ENCODE assay signal across 17 cellular contexts in the genomic region with DNA sequence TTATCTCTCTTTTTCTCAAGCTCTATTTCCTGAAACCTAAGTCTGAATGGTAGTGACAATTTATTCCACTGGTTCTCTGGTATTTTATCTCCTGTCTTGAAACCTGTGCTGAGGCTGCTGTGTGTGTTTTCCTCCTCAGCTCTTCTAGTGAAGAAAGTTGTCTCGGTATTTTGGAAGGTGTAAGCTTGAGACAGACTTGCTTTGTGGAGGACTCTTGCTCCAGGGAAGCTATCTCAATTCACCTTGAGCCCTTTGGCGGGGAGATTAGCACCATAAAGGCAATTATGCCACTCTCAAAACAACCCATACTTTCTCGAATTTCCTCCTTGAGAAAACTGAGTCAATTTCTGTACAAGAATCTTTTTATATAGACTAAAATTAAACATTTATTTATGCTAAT.
DNase-seq lines count a peak whose midpoint lies in the region; ATAC-seq, FAIRE-seq and TF ChIP-seq lines count a peak whose summit lies in the region.
"Had no signal": no experiment of that assay in that cellular context is flagged by ENCODE, and none has a peak within 500 bp of the region (broad histone marks: within the 10 kb centered on the region; RNA-seq: fewer than 3 reads in every experiment).

No MANE protein-coding gene starts in this region.

- TF ChIP-seq POLR2A in H1 (IDR thresholded peaks at IDR 0.05; ENCODE audit: control extremely low read depth in 1 of 2, low read depth in 2 of 2, low read length in 2 of 2) = no peak

- no peak for FAIRE-seq in H1 (lab: Jason Lieb, UNC)
- FAIRE-seq: GM12878, GM18507, HTR-8/SVneo had no signal

- H3K9ac ChIP-seq in Karpas-422 (ENCODE audit: low read length) = no peak overlapping the region
- no peak overlapping the region for H3K9ac ChIP-seq in H1 (replicated peaks in 1 of 4; ENCODE audit: extremely low read depth in 1 of 4, low read depth in 3 of 4, low read length in 3 of 4)

- H3K23me2 ChIP-seq in H1 (ENCODE audit: low read depth, low read length) = no peaks in the 10 kb centered on the region

- H4K20me1 ChIP-seq in Karpas-422 (ENCODE audit: insufficient read depth, low read depth, low read length) = no peaks in the 10 kb centered on the region
- no peaks in the 10 kb centered on the region for H4K20me1 ChIP-seq in H1 (replicated peaks in 1 of 2; ENCODE audit: control insufficient read depth in 1 of 2, insufficient read depth in 2 of 2, low read length in 2 of 2)

- H3K4me1 Mint-ChIP-seq in nephron progenitor cell = no peaks in the 10 kb centered on the region

- H2BK20ac ChIP-seq in H1 (ENCODE audit: low read length) = no peak overlapping the region

- H3K4me3 ChIP-seq in Karpas-422 (ENCODE audit: low read length) (no peak overlapping the region), H1 (ENCODE audit: extremely low read depth in 1 of 4, insufficient read depth in 2 of 4, low read depth in 3 of 4, low read length in 4 of 4) (no peak overlapping the region)
- H3K4me3 ChIP-seq: GM12878, HAP-1 had no signal

- peaks cover under 1% of the 10 kb centered on the region for H3K9me3 Mint-ChIP-seq in nephron progenitor cell

- POLR2A ChIA-PET in H1 (lab: Charles Lee; ENCODE audit: partially characterized antibody) = no interaction called here

- H3K27me3 ChIP-seq in Karpas-422 (ENCODE audit: low read length) (no peaks in the 10 kb centered on the region), H1 (replicated peaks in 1 of 4; ENCODE audit: control insufficient read depth in 3 of 4, extremely low read depth in 1 of 4, insufficient read depth in 3 of 4, low read length in 3 of 4) (no peaks in the 10 kb centered on the region)

- no peak overlapping the region for H3K56ac ChIP-seq in H1 (replicated peaks; ENCODE audit: insufficient read length, low read depth, low read length)

- no peak overlapping the region for H3K14ac ChIP-seq in H1 (ENCODE audit: insufficient read length)

- no peaks in the 10 kb centered on the region for H3K27me3 Mint-ChIP-seq in nephron progenitor cell (ENCODE audit: low read depth, poor library complexity)
- H3K27me3 Mint-ChIP-seq: B cell; CD4-positive, alpha-beta T cell had no signal

- H3K9me3 ChIP-seq in Karpas-422 (ENCODE audit: low read length) = no peaks in the 10 kb centered on the region
- no peaks in the 10 kb centered on the region for H3K9me3 ChIP-seq in H1 (ENCODE audit: insufficient read depth in 2 of 2, low read depth in 1 of 2, low read length in 1 of 2)
- H3K9me3 ChIP-seq: HAP-1 had no signal

- H2BK12ac ChIP-seq in H1 (ENCODE audit: low read depth, low read length) = no peak overlapping the region

- H3K9me2 ChIP-seq in Karpas-422 (replicated peaks; ENCODE audit: insufficient read depth, low read length) = no peaks in the 10 kb centered on the region

- no peak overlapping the region for H2BK5ac ChIP-seq in H1 (ENCODE audit: low read depth, low read length)

- no peak overlapping the region for H2BK120ac ChIP-seq in H1 (replicated peaks; ENCODE audit: low read depth, low read length)

- CTCF ChIA-PET in H1 (lab: Charles Lee; ENCODE audit: partially characterized antibody) = no interaction called here

- H3K4me2 ChIP-seq in Karpas-422 (ENCODE audit: low read depth, low read length, poor library complexity, severe bottlenecking) (no peak overlapping the region), H1 (ENCODE audit: insufficient read depth in 1 of 2, low read depth in 2 of 2, low read length in 2 of 2) (no peak overlapping the region)

- H2AFZ ChIP-seq in Karpas-422 (ENCODE audit: low read length) (peak overlapping the region; percentile 69), H1 (ENCODE audit: low read length) (no peak overlapping the region)

- H3K79me1 ChIP-seq in H1 (ENCODE audit: low read depth, low read length) = no peaks in the 10 kb centered on the region

- 57% methylated on average over 3 of the region's 3 CpGs; no CpG with 5 or more reads in 1 of the 2 experiments for WGBS in H1 (ENCODE audit: extremely low coverage in 1 of 2, insufficient coverage in 1 of 2, insufficient read length in 1 of 2, insufficient replicate concordance in 2 of 2, low coverage in 1 of 2, low lambda C conversion rate in 2 of 2, missing lambda C conversion rate in 1 of 2), 2 experiments

- no peak for ATAC-seq in HG03457 (IDR thresholded peaks at IDR 0.05; ENCODE audit: unreplicated experiment)
- no peak for ATAC-seq in HG02798 (IDR thresholded peaks at IDR 0.05; ENCODE audit: poor library complexity, unreplicated experiment)
- ATAC-seq: GM12878 had no signal

- TF ChIP-seq EP300 in H1 (IDR thresholded peaks at IDR 0.05; ENCODE audit: borderline replicate concordance in 1 of 2, low read depth in 2 of 2, low read length in 2 of 2) = no peak

- DNase-seq in ELF-1 (ENCODE audit: low read depth, low spot score) (peak; percentile 34), Karpas-422 (no peak), H1 (ENCODE audit: low read depth in 1 of 2, low spot score in 2 of 2) (no peak), nephron progenitor cell (no peak), NCI-H526 (lab: John Stamatoyannopoulos, UW) (no peak)
- DNase-seq: 8988T; C1 segment of cervical spinal cord; Calu3; CD4-positive, alpha-beta T cell; DMS 273 treated with DMSO at 0.1 percent for 48 hours had no signal

- no peak overlapping the region for H3K4me3 Mint-ChIP-seq in nephron progenitor cell
- H3K4me3 Mint-ChIP-seq: B cell; CD4-positive, alpha-beta T cell had no signal

- no peak for TF ChIP-seq CTCF in H1 (IDR thresholded peaks at IDR 0.05; ENCODE audit: control extremely low read depth in 1 of 3, insufficient read depth in 1 of 3, low read depth in 1 of 3, low read length in 3 of 3)
- no peak for TF ChIP-seq CTCF in nephron progenitor cell (IDR thresholded peaks at IDR 0.05)

- no peaks in the 10 kb centered on the region for H3K36me3 Mint-ChIP-seq in nephron progenitor cell (ENCODE audit: low read depth)

- no peak overlapping the region for H4K91ac ChIP-seq in H1 (replicated peaks; ENCODE audit: insufficient read length, low read length)

- no peak for TF ChIP-seq RAD21 in H1 (IDR thresholded peaks at IDR 0.05 in 1 of 2, conservative IDR thresholded peaks at IDR 0.05 in 1 of 2; ENCODE audit: low read depth in 2 of 2, low read length in 2 of 2)

- H3K27ac ChIP-seq in Karpas-422 (ENCODE audit: low read length) (peak overlapping the region; percentile 92), H1 (ENCODE audit: low read depth, low read length) (no peak overlapping the region)

- no peak overlapping the region for H3K4ac ChIP-seq in H1 (replicated peaks; ENCODE audit: insufficient read length, low read depth, low read length)

- H3K23ac ChIP-seq in H1 (ENCODE audit: insufficient read length) = no peak overlapping the region

- H3K4me1 ChIP-seq in Karpas-422 (ENCODE audit: low read length) (peaks cover 45% of the 10 kb centered on the region), H1 (replicated peaks in 1 of 4; ENCODE audit: control insufficient read depth in 3 of 4, insufficient read depth in 4 of 4, low read length in 3 of 4) (no peaks in the 10 kb centered on the region)

- H4K5ac ChIP-seq in H1 (ENCODE audit: insufficient read length, low read depth, low read length) = no peak overlapping the region

- H3K18ac ChIP-seq in H1 (ENCODE audit: extremely low read depth, low read length) = no peak overlapping the region

- no peaks in the 10 kb centered on the region for H3K36me3 ChIP-seq in Karpas-422 (ENCODE audit: insufficient read depth, low read length)
- H3K36me3 ChIP-seq in H1 (ENCODE audit: control insufficient read depth in 2 of 4, insufficient read depth in 4 of 4, low read length in 3 of 4) = no peaks in the 10 kb centered on the region
- H3K36me3 ChIP-seq: HAP-1 had no signal

- H3K79me2 ChIP-seq in Karpas-422 (ENCODE audit: low read length) = no peaks in the 10 kb centered on the region
- no peaks in the 10 kb centered on the region for H3K79me2 ChIP-seq in H1 (ENCODE audit: control insufficient read depth in 1 of 2, insufficient read depth in 2 of 2, low read length in 2 of 2)

- H3K27ac Mint-ChIP-seq in nephron progenitor cell = peak overlapping the region; percentile 15
- H3K27ac Mint-ChIP-seq: B cell; CD4-positive, alpha-beta T cell had no signal

- H4K8ac ChIP-seq in H1 (ENCODE audit: extremely low read depth, insufficient read depth, low read length) = no peak overlapping the region

- no peak overlapping the region for H2BK15ac ChIP-seq in H1 (ENCODE audit: low read length)

- H2AK5ac ChIP-seq in H1 (ENCODE audit: low read depth, low read length) = no peak overlapping the region

TF ChIP-seq in H1, 55 proteins besides CTCF, POLR2A, EP300 and RAD21:
- TF ChIP-seq RNF2 (IDR thresholded peaks at IDR 0.05; ENCODE audit: borderline replicate concordance, low read depth, low read length, missing control alignments, poor library complexity, severe bottlenecking) (no peak), RFX5 (IDR thresholded peaks at IDR 0.05; ENCODE audit: borderline replicate concordance, low read depth, low read length) (no peak), CBX8 (IDR thresholded peaks at IDR 0.05; ENCODE audit: borderline replicate concordance, low read depth, low read length) (no peak), TBP (IDR thresholded peaks at IDR 0.05; ENCODE audit: low read depth, low read length) (peak; percentile 64), RXRA (IDR thresholded peaks at IDR 0.05; ENCODE audit: insufficient read depth, low read depth, low read length) (no peak), TEAD4 (IDR thresholded peaks at IDR 0.05; ENCODE audit: low read depth, low read length) (no peak)
- TF ChIP-seq, protein P1, sequence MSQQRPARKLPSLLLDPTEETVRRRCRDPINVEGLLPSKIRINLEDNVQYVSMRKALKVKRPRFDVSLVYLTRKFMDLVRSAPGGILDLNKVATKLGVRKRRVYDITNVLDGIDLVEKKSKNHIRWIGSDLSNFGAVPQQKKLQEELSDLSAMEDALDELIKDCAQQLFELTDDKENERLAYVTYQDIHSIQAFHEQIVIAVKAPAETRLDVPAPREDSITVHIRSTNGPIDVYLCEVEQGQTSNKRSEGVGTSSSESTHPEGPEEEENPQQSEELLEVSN (IDR thresholded peaks at IDR 0.05) = no peak
